ENCODE assay signal across 1 cellular context in genomic region chr14:69629225-69630127, GRCh38.
TF ChIP-seq lines count a peak whose summit lies in the region.

No MANE protein-coding gene starts in this region.

TF ChIP-seq in K562, 482 proteins besides CTCF, POLR2A, EP300 and RAD21 (continued from another document and continues in another):
- no peak for TF ChIP-seq MGA (IDR thresholded peaks at IDR 0.05)
- TF ChIP-seq CBX5 (IDR thresholded peaks at IDR 0.05; ENCODE audit: borderline replicate concordance, low read depth) = no peak
- no peak for TF ChIP-seq XRCC5 (IDR thresholded peaks at IDR 0.05; ENCODE audit: low read depth, low read length)
- TF ChIP-seq ZNF263 (CRISPR knock-in tag; IDR thresholded peaks at IDR 0.05; ENCODE audit: borderline replicate concordance) = peak; percentile 81; the same call in 1 of the 2 replicates
- no peak for TF ChIP-seq TAF1 (IDR thresholded peaks at IDR 0.05; ENCODE audit: control insufficient read depth, extremely low read depth, insufficient read depth, low read length, severe bottlenecking)
- no peak for TF ChIP-seq EP400 (IDR thresholded peaks at IDR 0.05)
- no peak for TF ChIP-seq HNRNPL (IDR thresholded peaks at IDR 0.05; ENCODE audit: low read depth, low read length)
- TF ChIP-seq ZNF174 (CRISPR knock-in tag; IDR thresholded peaks at IDR 0.05) = no peak
- no peak for TF ChIP-seq NR1H2 (CRISPR knock-in tag; IDR thresholded peaks at IDR 0.05)
- TF ChIP-seq SMARCA4 (IDR thresholded peaks at IDR 0.05) = 0 out of 2 replicates have a peak, but pooled peaks have one; percentile 36
- TF ChIP-seq SAP30 (IDR thresholded peaks at IDR 0.05; ENCODE audit: borderline replicate concordance, insufficient read depth, low read depth, low read length, poor library complexity, severe bottlenecking) = no peak
- no peak for TF ChIP-seq ZNF77 (CRISPR knock-in tag; IDR thresholded peaks at IDR 0.05)
- TF ChIP-seq CHD2 (IDR thresholded peaks at IDR 0.05; ENCODE audit: low read depth, low read length) = no peak
- peak; percentile 62; the same call in 1 of the 2 replicates for TF ChIP-seq POLR2AphosphoS5 (IDR thresholded peaks at IDR 0.05; ENCODE audit: control insufficient read depth, insufficient read depth, low read depth, low read length)
- no peak for TF ChIP-seq ELF4 (CRISPR knock-in tag; IDR thresholded peaks at IDR 0.05)
- no peak for TF ChIP-seq ZFX (CRISPR knock-in tag; IDR thresholded peaks at IDR 0.05)
- TF ChIP-seq HMGN3 (IDR thresholded peaks at IDR 0.05; ENCODE audit: borderline replicate concordance, extremely low read depth, insufficient read length, low read depth, low read length) = no peak
- no peak for TF ChIP-seq TSC22D4 (tag; IDR thresholded peaks at IDR 0.05)
- TF ChIP-seq CREM (IDR thresholded peaks at IDR 0.05; ENCODE audit: low read depth) = no peak
- no peak for TF ChIP-seq TSHZ1 (CRISPR knock-in tag; IDR thresholded peaks at IDR 0.05)
- no peak for TF ChIP-seq ZNF23 (CRISPR knock-in tag; IDR thresholded peaks at IDR 0.05)
- TF ChIP-seq KLF16 (IDR thresholded peaks at IDR 0.05) = peak; percentile 57
- no peak for TF ChIP-seq ZNF780A (CRISPR knock-in tag; IDR thresholded peaks at IDR 0.05)
- TF ChIP-seq MEF2A (IDR thresholded peaks at IDR 0.05; ENCODE audit: control insufficient read depth, low read depth, low read length) = peak; percentile 87
- TF ChIP-seq ZBTB5 (IDR thresholded peaks at IDR 0.05) = no peak
- no peak for TF ChIP-seq XRCC4 (IDR thresholded peaks at IDR 0.05; ENCODE audit: extremely low read depth, insufficient read depth, insufficient read length)
- no peak for TF ChIP-seq MITF (IDR thresholded peaks at IDR 0.05)
- TF ChIP-seq BRCA1 (IDR thresholded peaks at IDR 0.05) = no peak
- TF ChIP-seq BRCA1 (CRISPR knock-in tag; IDR thresholded peaks at IDR 0.05) = no peak
- TF ChIP-seq TEAD4 (IDR thresholded peaks at IDR 0.05; ENCODE audit: low read length) = peak; percentile 60
- no peak for TF ChIP-seq TEAD4 (CRISPR knock-in tag; IDR thresholded peaks at IDR 0.05; ENCODE audit: borderline replicate concordance)
- TF ChIP-seq SP1 (CRISPR knock-in tag; IDR thresholded peaks at IDR 0.05) = no peak
- TF ChIP-seq SNAPC5 (CRISPR knock-in tag; IDR thresholded peaks at IDR 0.05) = no peak
- peak; percentile 68 for TF ChIP-seq ETV5 (CRISPR knock-in tag; IDR thresholded peaks at IDR 0.05; ENCODE audit: low read depth)
- no peak for TF ChIP-seq SLC30A9 (CRISPR knock-in tag; IDR thresholded peaks at IDR 0.05)
- peak; percentile 73 for TF ChIP-seq NCOR1 (IDR thresholded peaks at IDR 0.05)
- no peak for TF ChIP-seq KDM4B (IDR thresholded peaks at IDR 0.05; ENCODE audit: borderline replicate concordance in 2 of 2, low read depth in 1 of 2)
- TF ChIP-seq NFIC (IDR thresholded peaks at IDR 0.05) = 0 out of 2 replicates have a peak, but pooled peaks have one; percentile 13
- no peak for TF ChIP-seq SMARCA5 (IDR thresholded peaks at IDR 0.05)
- peak; percentile 58; the same call in 1 of the 2 replicates for TF ChIP-seq TAL1 (IDR thresholded peaks at IDR 0.05)
- 0 out of 2 replicates have a peak, but pooled peaks have one; percentile 14 for TF ChIP-seq SOX6 (IDR thresholded peaks at IDR 0.05)
- TF ChIP-seq NBN (IDR thresholded peaks at IDR 0.05; ENCODE audit: low read depth) = no peak
- TF ChIP-seq MEIS2 (IDR thresholded peaks at IDR 0.05; ENCODE audit: partially characterized antibody) = peak; percentile 23
- TF ChIP-seq ZNF274 (IDR thresholded peaks at IDR 0.05; ENCODE audit: borderline replicate concordance, low read depth, low read length) = no peak
- TF ChIP-seq CBFA2T2 (conservative IDR thresholded peaks at IDR 0.05) = peak; percentile 69
- no peak for TF ChIP-seq MXI1 (IDR thresholded peaks at IDR 0.05; ENCODE audit: low read depth, low read length)
- TF ChIP-seq ZNF655 (CRISPR knock-in tag; IDR thresholded peaks at IDR 0.05) = no peak
- TF ChIP-seq NR2C1 (IDR thresholded peaks at IDR 0.05) = no peak
- no peak for TF ChIP-seq NR2C1 (tag; IDR thresholded peaks at IDR 0.05)
- no peak for TF ChIP-seq ADNP (tag; IDR thresholded peaks at IDR 0.05)
